Comparison of ENCODE assay signal across 32 cellular contexts in genomic region chr12:109074866-109075265, GRCh38. TPM values are rescaled to one million over a fixed set of nuclear protein-coding genes. Genes with fewer than 3 reads are reported as not detected.
"Had no signal": no experiment of that assay in that cellular context is flagged by ENCODE, and none has a peak within 500 bp of the region (broad histone marks: within the 10 kb centered on the region; RNA-seq: fewer than 3 reads in every experiment).

No MANE protein-coding gene starts in this region.

- DNase-seq: dermis blood vessel endothelial cell; dorsolateral prefrontal cortex; effector CD4-positive, alpha-beta T cell; effector memory CD4-positive, alpha-beta T cell; erythroblast; esophagus squamous epithelium; foreskin fibroblast; foreskin melanocyte; gastrocnemius medialis; glutamatergic neuron; head of caudate nucleus; heart right ventricle; hippocampal formation; left cardiac atrium; left lung; left ventricle myocardium superior; lower lobe of right lung; mesenchymal stem cell; mucosa of descending colon; naive B cell had no signal

- H3K27ac ChIP-seq: coronary artery, dorsolateral prefrontal cortex, epithelial cell of prostate, esophagus squamous epithelium, gastrocnemius medialis, heart right ventricle, left lung, lower lobe of right lung had no signal

- H3K9me3 ChIP-seq: esophagus squamous epithelium, gastrocnemius medialis, lower lobe of right lung, mucosa of descending colon had no signal

- H3K4me1 ChIP-seq: esophagus squamous epithelium, gastrocnemius medialis, heart right ventricle, left lung, lower lobe of right lung had no signal

- ATAC-seq: esophagus mucosa, gastrocnemius medialis, heart right ventricle, left cardiac atrium, left lung, left ventricle myocardium superior, lower lobe of right lung, mucosa of descending colon had no signal

- H3K27me3 ChIP-seq: dorsolateral prefrontal cortex, esophagus squamous epithelium, gastrocnemius medialis, heart right ventricle, left lung had no signal

- H3K4me3 ChIP-seq: coronary artery, dorsolateral prefrontal cortex, esophagus squamous epithelium, gastrocnemius medialis, heart right ventricle, left lung, lower lobe of right lung, mucosa of descending colon had no signal

- FAIRE-seq: colon, islet of Langerhans, keratinocyte had no signal

RNA-seq across cellular contexts. Expression of gene SVOP, which starts 54.0 kb away (rescaled TPM):
- total RNA-seq: dermis blood vessel endothelial cell, esophagus mucosa, esophagus squamous epithelium, glomerular endothelial cell, kidney epithelial cell, left lung, lower leg skin, lower lobe of right lung, lung microvascular endothelial cell, mesenteric fat pad, mesothelial cell of epicardium had no signal
- polyA plus RNA-seq: keratinocyte had no signal
